ENCODE assay signal across 15 cellular contexts in genomic region chr1:204468766-204469302, GRCh38.
"Had no signal": no experiment of that assay in that cellular context is flagged by ENCODE, and none has a peak within 500 bp of the region (broad histone marks: within the 10 kb centered on the region; RNA-seq: fewer than 3 reads in every experiment).

No MANE protein-coding gene starts in this region.

- H3K27ac ChIP-seq: prostate gland had no signal

- H3K9me3 Mint-ChIP-seq: activated CD4-positive, alpha-beta memory T cell treated with anti-CD3 and anti-CD28 coated beads for 36 hours; activated T-cell treated with anti-CD3 and anti-CD28 coated beads, Interleukin-2, amount 50 U/mL, for 72 hours; effector memory CD8-positive, alpha-beta T cell; naive thymus-derived CD8-positive, alpha-beta T cell had no signal

- FAIRE-seq: astrocyte had no signal

- H3K4me3 Mint-ChIP-seq: activated CD4-positive, alpha-beta memory T cell treated with anti-CD3 and anti-CD28 coated beads for 36 hours; activated T-cell treated with anti-CD3 and anti-CD28 coated beads, Interleukin-2, amount 50 U/mL, for 72 hours; effector memory CD8-positive, alpha-beta T cell; naive thymus-derived CD8-positive, alpha-beta T cell had no signal

- H3K36me3 ChIP-seq: cardiac muscle cell had no signal

- H3K4me3 ChIP-seq: cardiac muscle cell, prostate gland, sigmoid colon, suprapubic skin had no signal

- H3K9me3 ChIP-seq: prostate gland, sigmoid colon, suprapubic skin had no signal

- H3K27me3 Mint-ChIP-seq: activated CD4-positive, alpha-beta memory T cell treated with anti-CD3 and anti-CD28 coated beads for 36 hours; effector memory CD8-positive, alpha-beta T cell; naive thymus-derived CD8-positive, alpha-beta T cell had no signal

- H3K27me3 ChIP-seq: cardiac muscle cell, sigmoid colon, suprapubic skin had no signal

- ATAC-seq: activated T-cell treated with anti-CD3 and anti-CD28 coated beads, Interleukin-2, amount 50 U/mL, for 72 hours; effector memory CD8-positive, alpha-beta T cell; naive thymus-derived CD8-positive, alpha-beta T cell had no signal

- DNase-seq: activated CD4-positive, alpha-beta memory T cell treated with anti-CD3 and anti-CD28 coated beads for 36 hours; activated CD4-positive, alpha-beta T cell treated with anti-CD3 and anti-CD28 coated beads for 1 hour; activated gamma-delta T cell treated with Interleukin-2 at 50 U/mL for 16 hours; activated T-cell treated with anti-CD3 and anti-CD28 coated beads, Interleukin-2, amount 50 U/mL, for 72 hours; effector memory CD8-positive, alpha-beta T cell; mammary epithelial cell; naive thymus-derived CD8-positive, alpha-beta T cell; sigmoid colon; stimulated activated CD4-positive, alpha-beta T cell treated with anti-CD3 and anti-CD28 coated beads, Interleukin-2, amount 100 ng/mL, for 24 hours; stimulated activated naive CD4-positive, alpha-beta T cell; T-helper 9 cell had no signal

- H3K27ac Mint-ChIP-seq: activated CD4-positive, alpha-beta memory T cell treated with anti-CD3 and anti-CD28 coated beads for 36 hours; activated T-cell treated with anti-CD3 and anti-CD28 coated beads, Interleukin-2, amount 50 U/mL, for 72 hours; effector memory CD8-positive, alpha-beta T cell had no signal
